ENCODE assay signal across 10 cellular contexts in genomic region chr1:116110507-116111195, GRCh38. TPM values are rescaled to one million over a fixed set of nuclear protein-coding genes. Genes with fewer than 3 reads are reported as not detected.
A peak's percentile ranks its signal among the peaks of the same experiment; 100 is the strongest.
DNase-seq lines count a peak whose midpoint lies in the region; ATAC-seq and TF ChIP-seq lines count a peak whose summit lies in the region.
"Had no signal": no experiment of that assay in that cellular context is flagged by ENCODE, and none has a peak within 500 bp of the region (broad histone marks: within the 10 kb centered on the region; RNA-seq: fewer than 3 reads in every experiment).

No MANE protein-coding gene starts in this region.

- WGBS in body of pancreas, 2 donors: 48 to 55% methylated on average over 9 of the region's 9 CpGs
- 39 to 53% methylated on average over 9 of the region's 9 CpGs for WGBS in transverse colon (ENCODE audit: low coverage in 1 of 2), 2 donors

- intact Hi-C loops in body of pancreas (cut with DNase I): no loop called here
- intact Hi-C loops in transverse colon (cut with DNase I; ENCODE audit: low total_unique reads): no loop called here

- no peak overlapping the region for H3K4me3 ChIP-seq in body of pancreas
- peak overlapping the region in 1 of 4 donors; percentile 10 for H3K4me3 ChIP-seq in transverse colon
- H3K4me3 ChIP-seq: left lung had no signal

- no peaks in the 10 kb centered on the region for H3K9me3 ChIP-seq in body of pancreas
- no peaks in the 10 kb centered on the region for H3K9me3 ChIP-seq in transverse colon
- H3K9me3 ChIP-seq: left lung had no signal

- TF ChIP-seq CTCF in body of pancreas (IDR thresholded peaks at IDR 0.05) (no peak), transverse colon (IDR thresholded peaks at IDR 0.05) (no peak)

- ATAC-seq in HG03095 (IDR thresholded peaks at IDR 0.05; ENCODE audit: unreplicated experiment): peak; percentile 60
- peak; percentile 68 for ATAC-seq in body of pancreas
- ATAC-seq in SK-N-SH treated with all-trans-retinoic acid at 6 μM for 48 hours: no peak

- H3K27ac ChIP-seq in body of pancreas (peak overlapping the region in 3 of 4 donors; percentile 17 to 46 (median 44)), transverse colon (peak overlapping the region; percentile 80 to 89 (median 84))
- H3K27ac ChIP-seq: left lung had no signal

- peak; percentile 65 to 77 for DNase-seq in NOMO-1 (lab: John Stamatoyannopoulos, UW; ENCODE audit: unreplicated experiment in 2 of 2)
- DNase-seq in NOMO-1 treated with dmso at 0.1 percent for 144 hours (lab: John Stamatoyannopoulos, UW; ENCODE audit: unreplicated experiment): no peak
- no peak for DNase-seq in body of pancreas
- DNase-seq in transverse colon: peak; percentile 41
- DNase-seq in G401 (ENCODE audit: low spot score): no peak
- DNase-seq in DMS153 treated with DMSO at 0.1 percent for 48 hours (lab: John Stamatoyannopoulos, UW; ENCODE audit: unreplicated experiment): no peak
- DNase-seq: left lung, SHP77 treated with DMSO at 0.1 percent for 48 hours had no signal

- H3K36me3 ChIP-seq in body of pancreas (replicated peaks in 1 of 2; ENCODE audit: insufficient read depth in 1 of 2, low read depth in 2 of 2) (no peaks in the 10 kb centered on the region), transverse colon (no peaks in the 10 kb centered on the region)
- H3K36me3 ChIP-seq: left lung had no signal

- TF ChIP-seq POLR2A in body of pancreas (IDR thresholded peaks at IDR 0.05) (no peak), transverse colon (IDR thresholded peaks at IDR 0.05) (no peak)

- H3K4me1 ChIP-seq in body of pancreas (no peaks in the 10 kb centered on the region), transverse colon (peaks cover 0 to 36% (median 17%) of the 10 kb centered on the region in 4 donors)

- H3K27me3 ChIP-seq in body of pancreas (no peaks in the 10 kb centered on the region), transverse colon (no peaks in the 10 kb centered on the region)
- H3K27me3 ChIP-seq: left lung had no signal

- no peak for TF ChIP-seq EP300 in transverse colon (IDR thresholded peaks at IDR 0.05; ENCODE audit: low read depth)

- in situ Hi-C loops in transverse colon (cut with MboI; ENCODE audit: low pct_ligation_motif_present in 1 of 4, low pct_unique_long_range_greater_than_20kb in 1 of 4, low sequenced_read_pairs in 3 of 4) (no loop called here), G401 (cut with HindIII; ENCODE audit: low sequenced_read_pairs) (no loop called here)

TF ChIP-seq in SK-N-SH treated with all-trans-retinoic acid at 6 μM for 48 hours, 23 proteins besides CTCF, POLR2A, EP300 and RAD21:
- TF ChIP-seq RARB (CRISPR knock-in tag; IDR thresholded peaks at IDR 0.05) (no peak), PATZ1 (CRISPR knock-in tag; IDR thresholded peaks at IDR 0.05; ENCODE audit: borderline replicate concordance) (no peak), OSR1 (CRISPR knock-in tag; IDR thresholded peaks at IDR 0.05) (no peak), ISL1 (CRISPR knock-in tag; IDR thresholded peaks at IDR 0.05) (no peak), ZFP30 (CRISPR knock-in tag; IDR thresholded peaks at IDR 0.05) (no peak)
- TF ChIP-seq, protein P1, sequence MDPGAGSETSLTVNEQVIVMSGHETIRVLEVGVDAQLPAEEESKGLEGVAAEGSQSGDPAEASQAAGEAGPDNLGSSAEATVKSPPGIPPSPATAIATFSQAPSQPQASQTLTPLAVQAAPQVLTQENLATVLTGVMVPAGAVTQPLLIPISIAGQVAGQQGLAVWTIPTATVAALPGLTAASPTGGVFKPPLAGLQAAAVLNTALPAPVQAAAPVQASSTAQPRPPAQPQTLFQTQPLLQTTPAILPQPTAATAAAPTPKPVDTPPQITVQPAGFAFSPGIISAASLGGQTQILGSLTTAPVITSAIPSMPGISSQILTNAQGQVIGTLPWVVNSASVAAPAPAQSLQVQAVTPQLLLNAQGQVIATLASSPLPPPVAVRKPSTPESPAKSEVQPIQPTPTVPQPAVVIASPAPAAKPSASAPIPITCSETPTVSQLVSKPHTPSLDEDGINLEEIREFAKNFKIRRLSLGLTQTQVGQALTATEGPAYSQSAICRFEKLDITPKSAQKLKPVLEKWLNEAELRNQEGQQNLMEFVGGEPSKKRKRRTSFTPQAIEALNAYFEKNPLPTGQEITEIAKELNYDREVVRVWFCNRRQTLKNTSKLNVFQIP (CRISPR knock-in tag; IDR thresholded peaks at IDR 0.05; ENCODE audit: borderline replicate concordance, low read depth): no peak

RNA-seq across cellular contexts. Expression of gene MAB21L3, which starts 0.5 kb away (rescaled TPM):
- total RNA-seq in body of pancreas (not detected), transverse colon (1 to 10 TPM in 3 of 4 donors, under 1 TPM in 1; 0.20 to 9.4 (median 4.8) TPM)
- not detected in 2 replicates for total RNA-seq in G401 (2014; rRNA removed; shearing (Covaris generic))

Comparison
In these comparisons a context has a peak if more than half of its experiments do, and no peak if none do; other contexts are left out.
1. DNase-seq: peak in NOMO-1 (2 of 2) and transverse colon (single experiment); none in NOMO-1 treated with dmso at 0.1 percent for 144 hours (single experiment), body of pancreas (0 of 4), G401 (single experiment) and DMS153 treated with DMSO at 0.1 percent for 48 hours (single experiment).